14 cellular contexts compared by ENCODE assay signal in the genomic region with DNA sequence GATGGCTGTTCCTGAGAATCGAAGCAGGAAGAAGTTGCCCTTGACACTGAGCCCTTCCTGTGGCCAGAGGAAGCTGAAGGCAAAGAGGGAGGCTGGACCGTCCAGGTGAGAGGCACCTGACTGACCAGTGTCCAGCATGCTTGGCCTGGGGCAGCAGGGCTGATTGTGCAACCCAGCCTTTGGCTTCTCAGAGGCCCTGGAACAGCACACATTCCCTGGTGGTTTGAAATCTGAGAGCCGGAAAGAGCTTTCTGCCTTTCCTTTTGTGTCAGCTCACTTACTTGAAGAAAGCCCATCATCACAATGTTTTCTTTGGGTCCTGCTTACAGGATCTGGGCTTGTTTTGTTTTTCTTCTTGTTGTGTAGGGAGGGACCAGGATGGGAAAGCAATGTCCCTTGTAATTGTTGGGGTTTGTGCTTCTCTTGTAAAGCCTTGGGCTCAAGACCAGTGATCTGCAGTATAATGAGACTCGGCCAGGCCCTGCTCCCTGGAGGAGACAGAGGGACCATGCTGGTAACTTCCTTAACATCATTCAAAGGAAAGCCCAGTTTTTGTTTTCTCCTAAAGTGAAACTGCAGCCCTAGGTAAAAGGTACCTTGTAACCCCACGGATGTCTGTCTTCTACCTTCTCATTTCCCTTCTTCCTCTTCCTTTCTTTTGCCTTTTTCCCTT.
DNase-seq lines count a peak whose midpoint lies in the region; ATAC-seq lines count a peak whose summit lies in the region.
"Had no signal": no experiment of that assay in that cellular context is flagged by ENCODE, and none has a peak within 500 bp of the region (broad histone marks: within the 10 kb centered on the region; RNA-seq: fewer than 3 reads in every experiment).

No MANE protein-coding gene starts in this region.

- DNase-seq in activated CD4-positive, alpha-beta T cell treated with anti-CD3 and anti-CD28 coated beads, Interleukin-2, amount 10 ng/mL, durations not matched to agents 24 days and 14 days, result peak; percentile 21
- no peak for DNase-seq in activated CD4-positive, alpha-beta T cell treated with anti-CD3 and anti-CD28 coated beads for 4 hours
- DNase-seq in fibroblast of the conjunctiva (ENCODE audit: low read depth), result peak; percentile 63
- DNase-seq in neuronal stem cell (ENCODE audit: low spot score), result no peak
- peak in 1 of 2 donors; percentile 70 for DNase-seq in aorta
- DNase-seq in GM19240 (ENCODE audit: insufficient read length, low spot score), result no peak
- no peak for DNase-seq in naive thymus-derived CD8-positive, alpha-beta T cell
- DNase-seq: activated CD8-positive, alpha-beta memory T cell treated with anti-CD3 and anti-CD28 coated beads, Interleukin-2, amount 50 U/mL, for 48 hours; caudate nucleus; GF-D8; NCI-H146 had no signal

- no peak overlapping the region for H4K91ac ChIP-seq in neuronal stem cell (ENCODE audit: low read depth, low read length, poor library complexity)

- H3K4me1 Mint-ChIP-seq in activated CD4-positive, alpha-beta T cell treated with anti-CD3 and anti-CD28 coated beads, Interleukin-2, amount 10 ng/mL, durations not matched to agents 24 days and 14 days, result no peaks in the 10 kb centered on the region
- no peaks in the 10 kb centered on the region for H3K4me1 Mint-ChIP-seq in naive thymus-derived CD8-positive, alpha-beta T cell

- H3K4me1 ChIP-seq in neuronal stem cell (ENCODE audit: control insufficient read depth in 2 of 2, insufficient read depth in 1 of 2, low read depth in 1 of 2, low read length in 2 of 2), result peaks cover 10 to 19% of the 10 kb centered on the region in 2 donors
- H3K4me1 ChIP-seq in aorta (ENCODE audit: control insufficient read depth in 1 of 2, insufficient read depth in 2 of 2, low read length in 2 of 2), result no peaks in the 10 kb centered on the region

- H3K9ac ChIP-seq in neuronal stem cell (ENCODE audit: low read depth, low read length, poor library complexity), result no peak overlapping the region

- no peak overlapping the region for H2BK120ac ChIP-seq in neuronal stem cell (ENCODE audit: low read depth, low read length)

- H3K4me3 Mint-ChIP-seq in activated CD4-positive, alpha-beta T cell treated with anti-CD3 and anti-CD28 coated beads, Interleukin-2, amount 10 ng/mL, durations not matched to agents 24 days and 14 days, result no peak overlapping the region
- no peak overlapping the region for H3K4me3 Mint-ChIP-seq in naive thymus-derived CD8-positive, alpha-beta T cell
- H3K4me3 Mint-ChIP-seq: natural killer cell treated with Interleukin-12 subunit alpha and Interleukin-12 subunit beta and Interleukin-15 and Interleukin-18, amount 100 ng/mL, for 72 hours had no signal

- H3K23ac ChIP-seq in neuronal stem cell (ENCODE audit: low read depth, low read length, poor library complexity), result no peak overlapping the region

- H3K4me2 ChIP-seq in neuronal stem cell (ENCODE audit: insufficient read depth, low read length, poor library complexity, severe bottlenecking), result no peak overlapping the region

- peak overlapping the region; percentile 17 for H2BK12ac ChIP-seq in neuronal stem cell (ENCODE audit: low read length)

- peaks cover 2% of the 10 kb centered on the region for H3K27me3 Mint-ChIP-seq in activated CD4-positive, alpha-beta T cell treated with anti-CD3 and anti-CD28 coated beads, Interleukin-2, amount 10 ng/mL, durations not matched to agents 24 days and 14 days
- H3K27me3 Mint-ChIP-seq in naive thymus-derived CD8-positive, alpha-beta T cell, result peaks cover 8 to 34% (median 10%) of the 10 kb centered on the region in 5 donors

- H3K36me3 Mint-ChIP-seq in activated CD4-positive, alpha-beta T cell treated with anti-CD3 and anti-CD28 coated beads, Interleukin-2, amount 10 ng/mL, durations not matched to agents 24 days and 14 days (ENCODE audit: low read depth), result no peaks in the 10 kb centered on the region
- peaks cover 0 to 2% (median 0%) of the 10 kb centered on the region in 3 donors for H3K36me3 Mint-ChIP-seq in naive thymus-derived CD8-positive, alpha-beta T cell
- H3K36me3 Mint-ChIP-seq: natural killer cell treated with Interleukin-12 subunit alpha and Interleukin-12 subunit beta and Interleukin-15 and Interleukin-18, amount 100 ng/mL, for 72 hours had no signal

- H2BK15ac ChIP-seq in neuronal stem cell (ENCODE audit: low read length), result no peak overlapping the region

- H3K9me3 Mint-ChIP-seq in activated CD4-positive, alpha-beta T cell treated with anti-CD3 and anti-CD28 coated beads, Interleukin-2, amount 10 ng/mL, durations not matched to agents 24 days and 14 days, result no peaks in the 10 kb centered on the region
- peaks cover 0 to 1% (median 0%) of the 10 kb centered on the region in 9 donors for H3K9me3 Mint-ChIP-seq in naive thymus-derived CD8-positive, alpha-beta T cell
- H3K9me3 Mint-ChIP-seq: natural killer cell treated with Interleukin-12 subunit alpha and Interleukin-12 subunit beta and Interleukin-15 and Interleukin-18, amount 100 ng/mL, for 72 hours had no signal

- WGBS in neuronal stem cell (ENCODE audit: extremely low coverage in 2 of 2, insufficient read length in 2 of 2, insufficient replicate concordance in 1 of 2), 2 donors, result no CpG with 5 or more reads among the region's 5 CpGs
- WGBS in aorta, 2 donors, result 71 to 72% methylated on average over 5 of the region's 5 CpGs

- H4K8ac ChIP-seq in neuronal stem cell (ENCODE audit: low read depth, low read length), result no peak overlapping the region

- no peaks in the 10 kb centered on the region for H3K27me3 ChIP-seq in neuronal stem cell (ENCODE audit: control insufficient read depth in 3 of 3, insufficient read depth in 3 of 3, low read depth in 1 of 3, low read length in 3 of 3)
- no peaks in the 10 kb centered on the region for H3K27me3 ChIP-seq in aorta (ENCODE audit: control insufficient read depth in 1 of 2, insufficient read depth in 2 of 2, low read length in 1 of 2)

- H3K4me3 ChIP-seq in neuronal stem cell (ENCODE audit: low read length in 2 of 2) (no peak overlapping the region), aorta (ENCODE audit: low read length in 2 of 2) (no peak overlapping the region)

- no peak overlapping the region for H3K27ac Mint-ChIP-seq in activated CD4-positive, alpha-beta T cell treated with anti-CD3 and anti-CD28 coated beads, Interleukin-2, amount 10 ng/mL, durations not matched to agents 24 days and 14 days
- H3K27ac Mint-ChIP-seq in naive thymus-derived CD8-positive, alpha-beta T cell, result no peak overlapping the region
- H3K27ac Mint-ChIP-seq: natural killer cell treated with Interleukin-12 subunit alpha and Interleukin-12 subunit beta and Interleukin-15 and Interleukin-18, amount 100 ng/mL, for 72 hours had no signal

- ATAC-seq in aorta (ENCODE audit: low FRiP score) (peak; percentile 85), HG02840 (IDR thresholded peaks at IDR 0.05; ENCODE audit: low FRiP score, unreplicated experiment) (no peak)
- no peak for ATAC-seq in naive thymus-derived CD8-positive, alpha-beta T cell
- ATAC-seq: natural killer cell treated with Interleukin-12 subunit alpha and Interleukin-12 subunit beta and Interleukin-15 and Interleukin-18, amount 100 ng/mL, for 72 hours had no signal

- no peak overlapping the region for H2AK5ac ChIP-seq in neuronal stem cell (ENCODE audit: low read depth, low read length)

- no peak overlapping the region for H3K27ac ChIP-seq in neuronal stem cell (replicated peaks; ENCODE audit: low read length)
- no peak overlapping the region for H3K27ac ChIP-seq in aorta (ENCODE audit: low read depth in 1 of 2, low read length in 2 of 2)
- H3K27ac ChIP-seq: 22Rv1 had no signal

- H2BK5ac ChIP-seq in neuronal stem cell (ENCODE audit: low read length), result no peak overlapping the region

- no peak overlapping the region for H3K4ac ChIP-seq in neuronal stem cell (ENCODE audit: low read length)

- H3K79me1 ChIP-seq in neuronal stem cell (ENCODE audit: low read depth, low read length), result no peaks in the 10 kb centered on the region

- H3K36me3 ChIP-seq in neuronal stem cell (replicated peaks in 1 of 2; ENCODE audit: control insufficient read depth in 2 of 2, insufficient read depth in 2 of 2, low read length in 2 of 2), result no peaks in the 10 kb centered on the region
- no peaks in the 10 kb centered on the region for H3K36me3 ChIP-seq in aorta (ENCODE audit: control insufficient read depth in 1 of 2, insufficient read depth in 2 of 2, low read length in 1 of 2)

- H3K14ac ChIP-seq in neuronal stem cell (ENCODE audit: low read length), result no peak overlapping the region

- H2AFZ ChIP-seq in neuronal stem cell (ENCODE audit: low read length), result peak overlapping the region; percentile 25

- POLR2A ChIA-PET in naive thymus-derived CD8-positive, alpha-beta T cell (lab: Charles Lee), result no interaction called here

- intact Hi-C loops in activated CD4-positive, alpha-beta T cell treated with anti-CD3 and anti-CD28 coated beads, Interleukin-2, amount 10 ng/mL, durations not matched to agents 24 days and 14 days (cut with micrococcal nuclease), result no loop called here
- intact Hi-C loops in aorta (cut with DNase I), result no loop called here

- H3K9me3 ChIP-seq in neuronal stem cell (replicated peaks in 1 of 2; ENCODE audit: control insufficient read depth in 2 of 2, insufficient read depth in 1 of 2, low read depth in 1 of 2, low read length in 2 of 2) (peaks cover 3 to 9% of the 10 kb centered on the region in 2 donors), aorta (ENCODE audit: control insufficient read depth, low read length) (no peaks in the 10 kb centered on the region)

- peak overlapping the region; percentile 42 for H3K18ac ChIP-seq in neuronal stem cell (ENCODE audit: low read length)

Comparison
In these comparisons a context has a peak if more than half of its experiments do, and no peak if none do; other contexts are left out.
1. DNase-seq: peak in activated CD4-positive, alpha-beta T cell treated with anti-CD3 and anti-CD28 coated beads, Interleukin-2, amount 10 ng/mL, durations not matched to agents 24 days and 14 days (single experiment) and fibroblast of the conjunctiva (single experiment); none in activated CD4-positive, alpha-beta T cell treated with anti-CD3 and anti-CD28 coated beads for 4 hours (0 of 2), neuronal stem cell (single experiment), GM19240 (single experiment) and naive thymus-derived CD8-positive, alpha-beta T cell (0 of 10).